In genomic region chr16:9383281-9383680, GRCh38 we compare ENCODE assay signal across 38 cellular contexts.
"Had no signal": no experiment of that assay in that cellular context is flagged by ENCODE, and none has a peak within 500 bp of the region (broad histone marks: within the 10 kb centered on the region; RNA-seq: fewer than 3 reads in every experiment).

No MANE protein-coding gene starts in this region.

- H3K27ac ChIP-seq: ascending aorta, cardiac muscle cell, VCaP had no signal

- H3K27ac Mint-ChIP-seq: activated CD4-positive, alpha-beta memory T cell treated with anti-CD3 and anti-CD28 coated beads, Interleukin-2, amount 10 ng/mL, durations not matched to agents 7 days and 5 days; activated CD4-positive, alpha-beta T cell treated with anti-CD3 and anti-CD28 coated beads for 36 hours; activated CD4-positive, alpha-beta T cell treated with anti-CD3 and anti-CD28 coated beads, Interleukin-2, amount 10 ng/mL, durations not matched to agents 7 days and 5 days; activated CD8-positive, alpha-beta memory T cell treated with anti-CD3 and anti-CD28 coated beads, Interleukin-2, amount 10 ng/mL, durations not matched to agents 7 days and 5 days; activated CD8-positive, alpha-beta T cell treated with anti-CD3 and anti-CD28 coated beads, Interleukin-2, amount 10 ng/mL, durations not matched to agents 7 days and 5 days; activated naive CD4-positive, alpha-beta T cell treated with anti-CD3 and anti-CD28 coated beads, Interleukin-2, amount 10 ng/mL, durations not matched to agents 7 days and 5 days; activated naive CD4-positive, alpha-beta T cell treated with anti-CD3 and anti-CD28 coated beads, Interleukin-2, amount 50 U/mL, for 24 hours; activated naive CD8-positive, alpha-beta T cell; activated naive CD8-positive, alpha-beta T cell treated with anti-CD3 and anti-CD28 coated beads, Interleukin-2, amount 10 ng/mL, durations not matched to agents 7 days and 5 days; activated naive CD8-positive, alpha-beta T cell treated with anti-CD3 and anti-CD28 coated beads, Interleukin-2, amount 50 U/mL, for 24 hours; activated T-cell treated with anti-CD3 and anti-CD28 coated beads, Interleukin-2, amount 50 U/mL, for 72 hours; activated T-helper 1 cell treated with anti-CD3 and anti-CD28 coated beads, Interleukin-12 subunit alpha, Interleukin-12 subunit beta, Interleukin-2, Interleukin-4 antibody, amounts not matched to agents 30 ng/mL and 10 ng/mL and 1 ng/mL, durations not matched to agents 14 hours and 24 hours and 36 hours; activated T-helper 17 cell treated with anti-CD3 and anti-CD28 coated beads, Interleukin-2, amount 50 U/mL, for 72 hours; T-helper 1 cell treated with Interleukin-12 subunit alpha and Interleukin-12 subunit beta and Interleukin-4 antibody, amounts not matched to agents 30 μg/mL and 1 μg/mL, for 36 hours; T-helper 2 cell treated with Interferon-gamma antibody and Interleukin-4, amounts not matched to agents 5 μg/mL and 100 μg/mL, for 36 hours; WTC11 had no signal

- H3K27me3 Mint-ChIP-seq: activated CD4-positive, alpha-beta memory T cell treated with anti-CD3 and anti-CD28 coated beads, Interleukin-2, amount 10 ng/mL, durations not matched to agents 7 days and 5 days; activated CD4-positive, alpha-beta T cell treated with anti-CD3 and anti-CD28 coated beads, Interleukin-2, amount 10 ng/mL, durations not matched to agents 7 days and 5 days; activated CD8-positive, alpha-beta memory T cell treated with anti-CD3 and anti-CD28 coated beads, Interleukin-2, amount 10 ng/mL, durations not matched to agents 7 days and 5 days; activated naive CD4-positive, alpha-beta T cell treated with anti-CD3 and anti-CD28 coated beads, Interleukin-2, amount 10 ng/mL, durations not matched to agents 7 days and 5 days; activated naive CD4-positive, alpha-beta T cell treated with anti-CD3 and anti-CD28 coated beads, Interleukin-2, amount 50 U/mL, for 24 hours; activated naive CD8-positive, alpha-beta T cell treated with anti-CD3 and anti-CD28 coated beads, Interleukin-2, amount 10 ng/mL, durations not matched to agents 7 days and 5 days had no signal

- H3K36me3 ChIP-seq: ascending aorta, cardiac muscle cell had no signal

- H3K4me1 ChIP-seq: ascending aorta had no signal

- DNase-seq: activated CD4-positive, alpha-beta memory T cell treated with anti-CD3 and anti-CD28 coated beads, Interleukin-2, amount 10 ng/mL, durations not matched to agents 7 days and 5 days; activated CD4-positive, alpha-beta T cell treated with anti-CD3 and anti-CD28 coated beads for 1 hour; activated CD4-positive, alpha-beta T cell treated with anti-CD3 and anti-CD28 coated beads for 36 hours; activated CD4-positive, alpha-beta T cell treated with anti-CD3 and anti-CD28 coated beads for 48 hours; activated CD4-positive, alpha-beta T cell treated with anti-CD3 and anti-CD28 coated beads, Interleukin-2, amount 10 ng/mL, durations not matched to agents 7 days and 5 days; activated CD4-positive, alpha-beta T cell treated with anti-CD3 and anti-CD28 coated beads, Interleukin-2, amount 50 U/mL, for 48 hours; activated CD4-positive, CD25-positive, alpha-beta regulatory T cell; activated CD8-positive, alpha-beta memory T cell treated with anti-CD3 and anti-CD28 coated beads for 24 hours; activated CD8-positive, alpha-beta memory T cell treated with anti-CD3 and anti-CD28 coated beads, Interleukin-2, amount 10 ng/mL, durations not matched to agents 7 days and 5 days; activated CD8-positive, alpha-beta memory T cell treated with anti-CD3 and anti-CD28 coated beads, Interleukin-2, amount 50 U/mL, for 48 hours; activated CD8-positive, alpha-beta T cell treated with anti-CD3 and anti-CD28 coated beads, Interleukin-2, amount 10 ng/mL, durations not matched to agents 7 days and 5 days; activated effector memory CD4-positive, alpha-beta T cell treated with anti-CD3 and anti-CD28 coated beads, Interleukin-2, amount 50 U/mL, for 16 hours; activated gamma-delta T cell treated with Interleukin-2 at 50 U/mL for 16 hours; activated naive CD4-positive, alpha-beta T cell; activated naive CD4-positive, alpha-beta T cell treated with anti-CD3 and anti-CD28 coated beads, Interleukin-2, amount 10 ng/mL, durations not matched to agents 7 days and 5 days; activated naive CD8-positive, alpha-beta T cell treated with anti-CD3 and anti-CD28 coated beads, Interleukin-2, amount 10 ng/mL, durations not matched to agents 7 days and 5 days; activated naive CD8-positive, alpha-beta T cell treated with anti-CD3 and anti-CD28 coated beads, Interleukin-2, amount 50 U/mL, for 24 hours; activated T-cell treated with anti-CD3 and anti-CD28 coated beads, Interleukin-2, amount 50 U/mL, for 1 hour; activated T-cell treated with anti-CD3 and anti-CD28 coated beads, Interleukin-2, amount 50 U/mL, for 4 hours; activated T-cell treated with anti-CD3 and anti-CD28 coated beads, Interleukin-2, amount 50 U/mL, for 72 hours; amygdala; anterior cingulate cortex; central memory CD4-positive, alpha-beta T cell; T-helper 1 cell; T-helper 2 cell; T-helper 9 cell had no signal

- H3K4me3 ChIP-seq: ascending aorta, cardiac muscle cell had no signal

- H3K4me3 Mint-ChIP-seq: activated CD4-positive, alpha-beta memory T cell treated with anti-CD3 and anti-CD28 coated beads, Interleukin-2, amount 10 ng/mL, durations not matched to agents 7 days and 5 days; activated CD4-positive, alpha-beta T cell treated with anti-CD3 and anti-CD28 coated beads for 36 hours; activated CD4-positive, alpha-beta T cell treated with anti-CD3 and anti-CD28 coated beads, Interleukin-2, amount 10 ng/mL, durations not matched to agents 7 days and 5 days; activated CD8-positive, alpha-beta memory T cell treated with anti-CD3 and anti-CD28 coated beads, Interleukin-2, amount 10 ng/mL, durations not matched to agents 7 days and 5 days; activated CD8-positive, alpha-beta T cell treated with anti-CD3 and anti-CD28 coated beads, Interleukin-2, amount 10 ng/mL, durations not matched to agents 7 days and 5 days; activated naive CD4-positive, alpha-beta T cell treated with anti-CD3 and anti-CD28 coated beads, Interleukin-2, amount 10 ng/mL, durations not matched to agents 7 days and 5 days; activated naive CD4-positive, alpha-beta T cell treated with anti-CD3 and anti-CD28 coated beads, Interleukin-2, amount 50 U/mL, for 24 hours; activated naive CD8-positive, alpha-beta T cell; activated naive CD8-positive, alpha-beta T cell treated with anti-CD3 and anti-CD28 coated beads, Interleukin-2, amount 10 ng/mL, durations not matched to agents 7 days and 5 days; activated naive CD8-positive, alpha-beta T cell treated with anti-CD3 and anti-CD28 coated beads, Interleukin-2, amount 50 U/mL, for 24 hours; activated T-cell treated with anti-CD3 and anti-CD28 coated beads, Interleukin-2, amount 50 U/mL, for 4 hours; activated T-cell treated with anti-CD3 and anti-CD28 coated beads, Interleukin-2, amount 50 U/mL, for 72 hours; activated T-helper 1 cell treated with anti-CD3 and anti-CD28 coated beads, Interleukin-12 subunit alpha, Interleukin-12 subunit beta, Interleukin-2, Interleukin-4 antibody, amounts not matched to agents 30 ng/mL and 10 ng/mL and 1 ng/mL, durations not matched to agents 14 hours and 24 hours and 36 hours; activated T-helper 17 cell treated with anti-CD3 and anti-CD28 coated beads, Interleukin-2, amount 50 U/mL, for 72 hours; brain; T-helper 1 cell treated with Interleukin-12 subunit alpha and Interleukin-12 subunit beta and Interleukin-4 antibody, amounts not matched to agents 30 μg/mL and 1 μg/mL, for 36 hours; T-helper 2 cell treated with Interferon-gamma antibody and Interleukin-4, amounts not matched to agents 5 μg/mL and 100 μg/mL, for 36 hours; WTC11 had no signal

- H3K4me1 Mint-ChIP-seq: activated CD4-positive, alpha-beta memory T cell treated with anti-CD3 and anti-CD28 coated beads, Interleukin-2, amount 10 ng/mL, durations not matched to agents 7 days and 5 days; activated CD4-positive, alpha-beta T cell treated with anti-CD3 and anti-CD28 coated beads for 36 hours; activated CD4-positive, alpha-beta T cell treated with anti-CD3 and anti-CD28 coated beads, Interleukin-2, amount 10 ng/mL, durations not matched to agents 7 days and 5 days; activated CD8-positive, alpha-beta memory T cell treated with anti-CD3 and anti-CD28 coated beads, Interleukin-2, amount 10 ng/mL, durations not matched to agents 7 days and 5 days; activated naive CD4-positive, alpha-beta T cell treated with anti-CD3 and anti-CD28 coated beads, Interleukin-2, amount 10 ng/mL, durations not matched to agents 7 days and 5 days; activated naive CD4-positive, alpha-beta T cell treated with anti-CD3 and anti-CD28 coated beads, Interleukin-2, amount 50 U/mL, for 24 hours; activated naive CD8-positive, alpha-beta T cell treated with anti-CD3 and anti-CD28 coated beads, Interleukin-2, amount 10 ng/mL, durations not matched to agents 7 days and 5 days; activated naive CD8-positive, alpha-beta T cell treated with anti-CD3 and anti-CD28 coated beads, Interleukin-2, amount 50 U/mL, for 24 hours; activated T-helper 17 cell treated with anti-CD3 and anti-CD28 coated beads, Interleukin-2, amount 50 U/mL, for 72 hours had no signal

- H3K27me3 ChIP-seq: ascending aorta, cardiac muscle cell had no signal

- H3K36me3 Mint-ChIP-seq: activated CD8-positive, alpha-beta memory T cell treated with anti-CD3 and anti-CD28 coated beads, Interleukin-2, amount 10 ng/mL, durations not matched to agents 7 days and 5 days; activated naive CD4-positive, alpha-beta T cell treated with anti-CD3 and anti-CD28 coated beads, Interleukin-2, amount 10 ng/mL, durations not matched to agents 7 days and 5 days; activated naive CD4-positive, alpha-beta T cell treated with anti-CD3 and anti-CD28 coated beads, Interleukin-2, amount 50 U/mL, for 24 hours; activated naive CD8-positive, alpha-beta T cell; activated naive CD8-positive, alpha-beta T cell treated with anti-CD3 and anti-CD28 coated beads, Interleukin-2, amount 10 ng/mL, durations not matched to agents 7 days and 5 days; brain had no signal

- ATAC-seq: activated CD4-positive, alpha-beta T cell treated with anti-CD3 and anti-CD28 coated beads for 36 hours; activated CD4-positive, CD25-positive, alpha-beta regulatory T cell treated with anti-CD3 and anti-CD28 coated beads, Interleukin-2, amount 50 U/mL, for 24 hours; activated CD8-positive, alpha-beta memory T cell treated with anti-CD3 and anti-CD28 coated beads, Interleukin-2, amount 10 ng/mL, durations not matched to agents 7 days and 5 days; activated CD8-positive, alpha-beta T cell treated with anti-CD3 and anti-CD28 coated beads, Interleukin-2, amount 10 ng/mL, durations not matched to agents 7 days and 5 days; activated naive CD8-positive, alpha-beta T cell treated with anti-CD3 and anti-CD28 coated beads, Interleukin-2, amount 50 U/mL, for 24 hours; activated T-cell treated with anti-CD3 and anti-CD28 coated beads, Interleukin-2, amount 50 U/mL, for 4 hours; activated T-cell treated with anti-CD3 and anti-CD28 coated beads, Interleukin-2, amount 50 U/mL, for 72 hours; activated T-helper 17 cell treated with anti-CD3 and anti-CD28 coated beads, Interleukin-2, amount 50 U/mL, for 72 hours; WTC11 had no signal
